8 cellular contexts compared by ENCODE assay signal in the genomic region with DNA sequence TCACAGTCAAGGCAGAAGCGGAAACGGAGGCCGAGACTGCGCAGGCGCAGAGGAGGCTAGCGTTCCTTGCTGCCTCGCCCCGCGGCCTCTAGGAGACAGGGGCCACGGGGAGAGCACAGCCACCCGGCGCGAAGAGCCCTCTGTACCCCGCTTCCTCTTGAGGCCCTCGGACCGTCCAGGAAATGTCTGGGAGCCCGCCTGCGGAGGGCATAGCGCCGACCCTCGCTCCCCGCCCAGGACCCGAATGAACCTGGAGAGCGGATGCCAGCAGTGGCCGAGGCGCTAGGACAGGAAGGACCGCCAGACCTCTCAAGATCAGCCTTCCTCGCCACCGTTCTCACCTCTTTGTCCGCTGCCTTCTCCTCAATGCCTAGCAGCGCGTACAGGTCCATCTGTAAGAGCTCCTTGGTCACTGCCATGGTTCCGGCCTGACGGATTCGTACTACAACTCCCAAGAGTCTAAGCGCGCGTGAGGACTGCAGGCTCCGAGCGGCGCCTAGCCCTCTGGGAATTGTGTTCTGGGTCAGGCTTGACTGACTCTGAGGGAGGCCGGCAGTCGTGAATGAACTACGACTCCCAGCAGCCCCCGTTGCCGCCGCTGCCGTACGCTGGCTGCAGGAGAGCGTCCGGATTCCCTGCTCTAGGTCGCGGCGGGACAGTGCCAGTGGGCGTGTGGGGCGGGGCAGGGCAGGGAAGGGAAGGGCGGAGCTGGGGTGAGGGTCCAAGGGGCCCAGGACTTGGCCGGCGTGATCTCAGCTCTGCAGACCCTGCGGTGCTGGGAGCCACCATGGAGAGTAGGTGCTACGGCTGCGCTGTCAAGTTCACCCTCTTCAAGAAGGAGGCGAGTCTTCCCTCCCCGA. TPM values are rescaled to one million over a fixed set of nuclear protein-coding genes. Genes with fewer than 3 reads are reported as not detected.
DNase-seq lines count a peak whose midpoint lies in the region; ATAC-seq and TF ChIP-seq lines count a peak whose summit lies in the region.

A gene with protein sequence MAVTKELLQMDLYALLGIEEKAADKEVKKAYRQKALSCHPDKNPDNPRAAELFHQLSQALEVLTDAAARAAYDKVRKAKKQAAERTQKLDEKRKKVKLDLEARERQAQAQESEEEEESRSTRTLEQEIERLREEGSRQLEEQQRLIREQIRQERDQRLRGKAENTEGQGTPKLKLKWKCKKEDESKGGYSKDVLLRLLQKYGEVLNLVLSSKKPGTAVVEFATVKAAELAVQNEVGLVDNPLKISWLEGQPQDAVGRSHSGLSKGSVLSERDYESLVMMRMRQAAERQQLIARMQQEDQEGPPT (minus strand): TSS at position 446 of the 860 bp plus-strand sequence. CDS start 27 bp downstream, at position 419.
A gene with protein sequence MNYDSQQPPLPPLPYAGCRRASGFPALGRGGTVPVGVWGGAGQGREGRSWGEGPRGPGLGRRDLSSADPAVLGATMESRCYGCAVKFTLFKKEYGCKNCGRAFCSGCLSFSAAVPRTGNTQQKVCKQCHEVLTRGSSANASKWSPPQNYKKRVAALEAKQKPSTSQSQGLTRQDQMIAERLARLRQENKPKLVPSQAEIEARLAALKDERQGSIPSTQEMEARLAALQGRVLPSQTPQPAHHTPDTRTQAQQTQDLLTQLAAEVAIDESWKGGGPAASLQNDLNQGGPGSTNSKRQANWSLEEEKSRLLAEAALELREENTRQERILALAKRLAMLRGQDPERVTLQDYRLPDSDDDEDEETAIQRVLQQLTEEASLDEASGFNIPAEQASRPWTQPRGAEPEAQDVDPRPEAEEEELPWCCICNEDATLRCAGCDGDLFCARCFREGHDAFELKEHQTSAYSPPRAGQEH (plus strand): TSS at position 62 of the 860 bp plus-strand sequence. CDS start 501 bp downstream, at position 563.

- no peak within 1 kb of the TSS for H4K91ac ChIP-seq in H9 (ENCODE audit: insufficient read length, low read depth, low read length)

- H3K27me3 Mint-ChIP-seq in H9 (ENCODE audit: low read depth) (no peaks in the 10 kb centered on the region; the same call in 1 of the 2 replicates), nephron progenitor cell (ENCODE audit: low read depth, poor library complexity) (no peaks in the 10 kb centered on the region)
- no peaks in the 10 kb centered on the region for H3K27me3 Mint-ChIP-seq in stimulated activated naive CD8-positive, alpha-beta T cell treated with anti-CD3 and anti-CD28 coated beads, Interleukin-15, amount 100 ng/mL, for 72 hours

- H2AK5ac ChIP-seq in H9 (ENCODE audit: insufficient read length, low read length) = no peak within 1 kb of the TSS

- no peaks in the 10 kb centered on the region for H3K27me3 ChIP-seq in H9 (ENCODE audit: insufficient read depth, low read length)
- no peaks in the 10 kb centered on the region for H3K27me3 ChIP-seq in MG63

- peaks cover 16 to 17% of the 10 kb centered on the region in 2 experiments for H3K4me1 Mint-ChIP-seq in H9
- peaks cover 34% of the 10 kb centered on the region for H3K4me1 Mint-ChIP-seq in nephron progenitor cell
- peaks cover 24% of the 10 kb centered on the region for H3K4me1 Mint-ChIP-seq in stimulated activated naive CD8-positive, alpha-beta T cell treated with anti-CD3 and anti-CD28 coated beads, Interleukin-15, amount 100 ng/mL, for 72 hours

- H3K79me2 ChIP-seq in H9 (ENCODE audit: insufficient read depth, low read length) = no peaks in the 10 kb centered on the region

- no peak within 1 kb of the TSS for H3K4ac ChIP-seq in H9 (ENCODE audit: low read depth, low read length)

- H3K14ac ChIP-seq in H9 (ENCODE audit: insufficient read depth, low read length) = peak within 1 kb of the TSS; percentile 18

- WGBS in H9 (ENCODE audit: extremely low coverage, insufficient read length, low lambda C conversion rate) = no CpG with 5 or more reads among the region's 64 CpGs

- no peak within 1 kb of the TSS for H4K5ac ChIP-seq in H9 (ENCODE audit: insufficient read length, low read depth, low read length)

- no peaks in the 10 kb centered on the region for H3K9me3 ChIP-seq in H9 (ENCODE audit: control insufficient read depth, low read depth, low read length)
- no peaks in the 10 kb centered on the region for H3K9me3 ChIP-seq in MG63

- H2BK5ac ChIP-seq in H9 (ENCODE audit: insufficient read length, low read length) = no peak within 1 kb of the TSS

- H3K9me3 Mint-ChIP-seq in H9 = no peaks in the 10 kb centered on the region
- H3K9me3 Mint-ChIP-seq in nephron progenitor cell = no peaks in the 10 kb centered on the region
- no peaks in the 10 kb centered on the region for H3K9me3 Mint-ChIP-seq in stimulated activated naive CD8-positive, alpha-beta T cell treated with anti-CD3 and anti-CD28 coated beads, Interleukin-15, amount 100 ng/mL, for 72 hours

- no peaks in the 10 kb centered on the region for H4K20me1 ChIP-seq in H9 (ENCODE audit: control insufficient read depth, insufficient read depth, insufficient read length)

- no peak within 1 kb of the TSS for H3T11ph ChIP-seq in H9 (ENCODE audit: low read length)

- H3K4me3 ChIP-seq in MG63 (peak within 1 kb of the TSS; percentile 98), fibroblast of the aortic adventitia (ENCODE audit: low read depth, low read length) (peak within 1 kb of the TSS; percentile 99)

- TF ChIP-seq CTCF in H9 (conservative IDR thresholded peaks at IDR 0.05) (0 out of 3 replicates have a peak, but pooled peaks have one; percentile 11), fibroblast of the aortic adventitia (IDR thresholded peaks at IDR 0.05; ENCODE audit: insufficient read depth, low read length) (no peak), nephron progenitor cell (IDR thresholded peaks at IDR 0.05) (no peak)

- peak within 1 kb of the TSS; percentile 97 for H3K4me2 ChIP-seq in H9 (ENCODE audit: insufficient read depth, insufficient read length, low read length)

- in situ Hi-C loops in G401 (cut with HindIII; ENCODE audit: low sequenced_read_pairs) = no loop called here

- no peak within 1 kb of the TSS for H2BK12ac ChIP-seq in H9 (ENCODE audit: insufficient read length, low read depth, low read length)

- no peak within 1 kb of the TSS for H3K56ac ChIP-seq in H9 (ENCODE audit: insufficient read length, low read depth, low read length)

- peaks cover 0 to 10% (median 2%) of the 10 kb centered on the region in 3 experiments; a peak in 2 of 7 replicates for H3K36me3 Mint-ChIP-seq in H9 (ENCODE audit: insufficient read depth in 1 of 3, low read depth in 3 of 3)
- peaks cover 5% of the 10 kb centered on the region for H3K36me3 Mint-ChIP-seq in nephron progenitor cell (ENCODE audit: low read depth)

- H3K4me1 ChIP-seq in H9 (ENCODE audit: insufficient read depth, low read length) = peaks cover 3% of the 10 kb centered on the region

- peak within 1 kb of the TSS; percentile 63 for H4K8ac ChIP-seq in H9 (replicated peaks; ENCODE audit: insufficient read length, low read depth, low read length)

- H3K27ac Mint-ChIP-seq in H9 (peak within 1 kb of the TSS; percentile 42 to 86 (median 79); a peak in 3 of 7 replicates), nephron progenitor cell (peak within 1 kb of the TSS; percentile 99)
- peak within 1 kb of the TSS; percentile 97 to 100 for H3K27ac Mint-ChIP-seq in stimulated activated naive CD8-positive, alpha-beta T cell treated with anti-CD3 and anti-CD28 coated beads, Interleukin-15, amount 100 ng/mL, for 72 hours

- DNase-seq in G401 (ENCODE audit: low spot score) (peak; percentile 99), H9 (peak; percentile 99), MG63 (peak; percentile 97), SHP77 treated with DMSO at 0.1 percent for 48 hours (lab: John Stamatoyannopoulos, UW) (peak; percentile 94), fibroblast of the aortic adventitia (ENCODE audit: low read depth) (peak; percentile 98), nephron progenitor cell (peak; percentile 95)
- peak; percentile 98 for DNase-seq in activated effector memory CD4-positive, alpha-beta T cell treated with anti-CD3 and anti-CD28 coated beads, Interleukin-2, amount 50 U/mL, for 16 hours
- peak; percentile 90 to 95 for DNase-seq in stimulated activated naive CD8-positive, alpha-beta T cell treated with anti-CD3 and anti-CD28 coated beads, Interleukin-15, amount 100 ng/mL, for 72 hours

- no peak within 1 kb of the TSS for H2BK120ac ChIP-seq in H9 (ENCODE audit: low read depth, low read length, poor library complexity, severe bottlenecking)

- H3K18ac ChIP-seq in H9 (ENCODE audit: insufficient read length, low read depth, low read length) = no peak within 1 kb of the TSS

- H3K23ac ChIP-seq in H9 (ENCODE audit: insufficient read length, low read depth, low read length) = no peak within 1 kb of the TSS

- H3K36me3 ChIP-seq in MG63 = no peaks in the 10 kb centered on the region

- H3K27ac ChIP-seq in H9 (ENCODE audit: insufficient read length, low read depth, low read length) = no peak within 1 kb of the TSS

- H2AFZ ChIP-seq in H9 (ENCODE audit: low read length) = no peak within 1 kb of the TSS

- no peak within 1 kb of the TSS for H2BK20ac ChIP-seq in H9 (ENCODE audit: low read depth, low read length, poor library complexity, severe bottlenecking)

- peak; percentile 98 for ATAC-seq in stimulated activated naive CD8-positive, alpha-beta T cell treated with anti-CD3 and anti-CD28 coated beads, Interleukin-15, amount 100 ng/mL, for 72 hours

- H2BK15ac ChIP-seq in H9 (ENCODE audit: low read depth, low read length) = no peak within 1 kb of the TSS

- H3K4me3 Mint-ChIP-seq in H9 = peak within 1 kb of the TSS; percentile 93 to 98
- H3K4me3 Mint-ChIP-seq in nephron progenitor cell = peak within 1 kb of the TSS; percentile 99
- peak within 1 kb of the TSS; percentile 95 to 100 for H3K4me3 Mint-ChIP-seq in stimulated activated naive CD8-positive, alpha-beta T cell treated with anti-CD3 and anti-CD28 coated beads, Interleukin-15, amount 100 ng/mL, for 72 hours

- peaks cover 4% of the 10 kb centered on the region for H3K23me2 ChIP-seq in H9 (ENCODE audit: insufficient read length, low read depth, low read length, poor library complexity, severe bottlenecking)

- H3K79me1 ChIP-seq in H9 (ENCODE audit: insufficient read depth, low read depth, low read length, poor library complexity, severe bottlenecking) = no peaks in the 10 kb centered on the region

- H3K9ac ChIP-seq in H9 (ENCODE audit: extremely low read depth, insufficient read length, low read length) = peak within 1 kb of the TSS; percentile 48

RNA-seq across cellular contexts. Expression of the first gene that starts in this region (rescaled TPM):
- 49.7 and 100 TPM in 2 replicates for total RNA-seq in G401 (2014; rRNA removed; shearing (Covaris generic))
- total RNA-seq in H9 (2021) (38.3 and 44.4 TPM in 2 replicates), fibroblast of the aortic adventitia (ENCODE audit: low replicate concordance) (21.6 and 33.5 TPM in 2 replicates)
- total RNA-seq in MG63 (2014; rRNA removed; shearing (Covaris generic); ENCODE audit: low replicate concordance) = 44.9 and 75.8 TPM in 2 replicates

RNA-seq across cellular contexts. Expression of the second gene that starts in this region (rescaled TPM):
- 27.5 and 29.2 TPM in 2 replicates for total RNA-seq in G401 (2014; rRNA removed; shearing (Covaris generic))
- 10.7 and 11.3 TPM in 2 replicates for total RNA-seq in H9 (2021)
- total RNA-seq in MG63 (2014; rRNA removed; shearing (Covaris generic); ENCODE audit: low replicate concordance) = 6.4 and 27.8 TPM in 2 replicates
- total RNA-seq in fibroblast of the aortic adventitia (ENCODE audit: low replicate concordance) = 13.0 and 24.9 TPM in 2 replicates
